ENCODE assay signal across 16 cellular contexts in the genomic region with DNA sequence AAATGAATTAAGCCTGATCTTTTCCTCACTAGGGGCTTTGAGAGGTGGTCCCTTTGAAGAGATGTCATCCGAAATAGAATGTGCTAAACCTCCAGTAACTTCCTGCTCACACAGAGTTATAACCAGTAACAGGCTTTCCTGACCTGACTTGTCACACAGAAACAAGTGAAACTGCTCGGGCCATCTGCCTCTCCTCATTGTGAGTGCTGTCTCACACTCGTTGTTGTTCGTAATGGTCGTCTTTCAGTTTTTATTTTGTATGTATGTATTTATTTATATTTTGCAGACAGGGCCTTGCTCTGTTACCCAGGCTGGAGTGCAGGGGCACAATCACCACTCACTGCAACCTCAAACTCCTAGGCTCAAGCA. TPM values are rescaled to one million over a fixed set of nuclear protein-coding genes. Genes with fewer than 3 reads are reported as not detected.
DNase-seq lines count a peak whose midpoint lies in the region; ATAC-seq and TF ChIP-seq lines count a peak whose summit lies in the region.
"Had no signal": no experiment of that assay in that cellular context is flagged by ENCODE, and none has a peak within 500 bp of the region (broad histone marks: within the 10 kb centered on the region; RNA-seq: fewer than 3 reads in every experiment).

No MANE protein-coding gene starts in this region.

- POLR2A ChIA-PET in PC-3 (lab: Charles Lee; ENCODE audit: unreplicated experiment), result no interaction called here

- H3F3A ChIP-seq in PC-3 (ENCODE audit: low read length, unreplicated experiment), result no peaks in the 10 kb centered on the region
- H3F3A ChIP-seq in smooth muscle cell (ENCODE audit: low read depth), result peaks cover 5% of the 10 kb centered on the region

- no peaks in the 10 kb centered on the region for H3K9me3 ChIP-seq in PC-3 (ENCODE audit: low read length)
- no peaks in the 10 kb centered on the region for H3K9me3 ChIP-seq in smooth muscle cell (replicated peaks; ENCODE audit: low read depth)
- H3K9me3 ChIP-seq: A549, upper lobe of left lung had no signal

- no peaks in the 10 kb centered on the region for H3K36me3 ChIP-seq in PC-3 (ENCODE audit: low read depth, low read length)
- H3K36me3 ChIP-seq in smooth muscle cell (ENCODE audit: low read depth), result no peaks in the 10 kb centered on the region
- H3K36me3 ChIP-seq: upper lobe of left lung had no signal

- H3K79me2 ChIP-seq in PC-3 (ENCODE audit: low read length) (no peaks in the 10 kb centered on the region), smooth muscle cell (ENCODE audit: low read depth) (no peaks in the 10 kb centered on the region)

- DNase-seq in NCI-H2171 treated with DMSO at 0.1 percent for 48 hours (lab: John Stamatoyannopoulos, UW) (peak; percentile 15), NCI-H2171 (lab: John Stamatoyannopoulos, UW) (no peak), PC-3 (no peak), smooth muscle cell (lab: John Stamatoyannopoulos, UW; ENCODE audit: unreplicated experiment) (no peak), SW 1271 (lab: John Stamatoyannopoulos, UW) (no peak), NCI-H2196 treated with DMSO at 0.1 percent for 48 hours (lab: John Stamatoyannopoulos, UW; ENCODE audit: unreplicated experiment) (no peak)
- DNase-seq: activated CD4-positive, CD25-positive, alpha-beta regulatory T cell; activated naive CD8-positive, alpha-beta T cell treated with anti-CD3 and anti-CD28 coated beads, Interleukin-2, amount 50 U/mL, for 24 hours; GM23248; NCI-H1930; upper lobe of left lung had no signal

- ATAC-seq in PC-3 (no peak), HG03457 (IDR thresholded peaks at IDR 0.05; ENCODE audit: unreplicated experiment) (no peak)
- ATAC-seq: A549; activated naive CD8-positive, alpha-beta T cell treated with anti-CD3 and anti-CD28 coated beads, Interleukin-2, amount 50 U/mL, for 24 hours; naive thymus-derived CD4-positive, alpha-beta T cell had no signal

- H3K4me2 ChIP-seq in PC-3 (ENCODE audit: low read length) (peak overlapping the region; percentile 20; the same call in 1 of the 2 replicates), smooth muscle cell (no peak overlapping the region)
- H3K4me2 ChIP-seq: A549 had no signal

- WGBS in smooth muscle cell (ENCODE audit: low lambda C conversion rate), result 76% methylated on average over 5 of the region's 5 CpGs

- H3K4me3 ChIP-seq in PC-3 (ENCODE audit: low read length), result no peak overlapping the region
- no peak overlapping the region for H3K4me3 ChIP-seq in smooth muscle cell
- H3K4me3 ChIP-seq: A549, coronary artery, GM23248, upper lobe of left lung had no signal

- peaks cover 69% of the 10 kb centered on the region for H3K4me1 ChIP-seq in PC-3 (ENCODE audit: insufficient read depth, low read length)
- H3K4me1 ChIP-seq in smooth muscle cell (ENCODE audit: low read depth), result peaks cover 9% of the 10 kb centered on the region

- no peak overlapping the region for H2AFZ ChIP-seq in PC-3 (ENCODE audit: low read length)
- no peak overlapping the region for H2AFZ ChIP-seq in smooth muscle cell (ENCODE audit: low read depth)
- H2AFZ ChIP-seq: GM23248 had no signal

- H3K9me2 ChIP-seq in PC-3 (replicated peaks; ENCODE audit: low read length), result no peaks in the 10 kb centered on the region

- H4K20me1 ChIP-seq in PC-3 (ENCODE audit: low read length) (no peaks in the 10 kb centered on the region), smooth muscle cell (ENCODE audit: low read depth) (no peaks in the 10 kb centered on the region)

- H3K27me3 ChIP-seq in PC-3 (ENCODE audit: low read length) (no peaks in the 10 kb centered on the region), layer of hippocampus (ENCODE audit: control insufficient read depth, insufficient read depth, low read length) (no peaks in the 10 kb centered on the region), smooth muscle cell (ENCODE audit: low read depth) (no peaks in the 10 kb centered on the region)
- H3K27me3 ChIP-seq: upper lobe of left lung had no signal

- H3K9ac ChIP-seq in PC-3 (ENCODE audit: low read length), result no peak overlapping the region
- H3K9ac ChIP-seq in smooth muscle cell (ENCODE audit: low read depth), result no peak overlapping the region
- H3K9ac ChIP-seq: GM23248 had no signal

- intact Hi-C loops in PC-3 (cut with micrococcal nuclease), result no loop called here

- TF ChIP-seq CTCF in PC-3 (conservative IDR thresholded peaks at IDR 0.05; ENCODE audit: low read depth, low read length), result no peak
- TF ChIP-seq CTCF in smooth muscle cell (IDR thresholded peaks at IDR 0.05; ENCODE audit: borderline replicate concordance, insufficient read depth, poor library complexity, severe bottlenecking), result no peak

- 0 out of 2 replicates have a peak overlapping the region, but pooled peaks have one; percentile 6 for H3K27ac ChIP-seq in PC-3 (ENCODE audit: low read length)
- peak overlapping the region; percentile 92 for H3K27ac ChIP-seq in layer of hippocampus (ENCODE audit: low read depth, low read length)
- peak overlapping the region; percentile 69 for H3K27ac ChIP-seq in smooth muscle cell (ENCODE audit: low read depth)
- H3K27ac ChIP-seq: A549, coronary artery, GM23248, upper lobe of left lung had no signal

- CTCF ChIA-PET in PC-3 (lab: Charles Lee), result no interaction called here

- no TSS peak for BruUV-seq in PC-3 (replicated peaks; lab: Mats Ljungman, UMichigan)

RNA-seq across cellular contexts. Expression of a gene that starts 24.0 kb away (rescaled TPM):
- total RNA-seq in PC-3 (2014; rRNA removed), result 0.36 and 0.40 TPM in 2 replicates
- total RNA-seq in smooth muscle cell, result under 0.01 TPM in 1 of 2 replicates, not detected in the other
- polyA plus RNA-seq in smooth muscle cell, result 0.22 TPM in 1 of 2 replicates, not detected in the other
- total RNA-seq: GM23248 had no signal

RNA-seq across cellular contexts. Expression of a gene that starts 54.0 kb away (rescaled TPM):
- total RNA-seq in PC-3 (2014; rRNA removed) (1.3 and 5.4 TPM in 2 replicates), smooth muscle cell (2.7 and 3.2 TPM in 2 replicates)
- polyA plus RNA-seq in smooth muscle cell, result 4.0 and 5.8 TPM in 2 replicates

Comparison
In these comparisons a context has a peak if more than half of its experiments do, and no peak if none do; other contexts are left out.
1. H3K27ac ChIP-seq: peak in every context shown above with its lines; median percentile 92 in layer of hippocampus; 69 in smooth muscle cell; 6 in PC-3.